ENCODE assay signal across 8 cellular contexts in genomic region chrX:123803984-123804365, GRCh38. TPM values are rescaled to one million over a fixed set of nuclear protein-coding genes. Genes with fewer than 3 reads are reported as not detected.
DNase-seq lines count a peak whose midpoint lies in the region; ATAC-seq and TF ChIP-seq lines count a peak whose summit lies in the region.
"Not testable (repeated sequence)": the region's sequence is repeated elsewhere in the genome, so short reads cannot be mapped to it uniquely, and the experiment has no call there.

No MANE protein-coding gene starts in this region.

- not testable (repeated sequence) for H2BK5ac ChIP-seq in IMR-90 (ENCODE audit: low read depth, low read length, poor library complexity, severe bottlenecking)

- not testable (repeated sequence) for TF ChIP-seq RAD21 in IMR-90 (IDR thresholded peaks at IDR 0.05; ENCODE audit: low read length)

- H3K36me3 ChIP-seq in CD4-positive, alpha-beta memory T cell (ENCODE audit: insufficient read depth, low read length); IMR-90 (ENCODE audit: control insufficient read depth, insufficient read depth, low read length); heart left ventricle; mesodermal cell (ENCODE audit: control insufficient read depth, insufficient read depth, low read length); vagina: not testable (repeated sequence)

- not testable (repeated sequence) for H3K9me3 Mint-ChIP-seq in CD4-positive, alpha-beta memory T cell; activated CD4-positive, alpha-beta T cell treated with anti-CD3 and anti-CD28 coated beads for 36 hours (ENCODE audit: low read depth); central memory CD8-positive, alpha-beta T cell; progenitor cell of endocrine pancreas (ENCODE audit: low read depth)

- 0 out of 2 replicates have a peak overlapping the region, but pooled peaks have one; percentile 14 for H2BK120ac ChIP-seq in IMR-90 (ENCODE audit: low read depth, low read length)

- not testable (repeated sequence) for H3K4me3 Mint-ChIP-seq in CD4-positive, alpha-beta memory T cell; activated CD4-positive, alpha-beta T cell treated with anti-CD3 and anti-CD28 coated beads for 36 hours; central memory CD8-positive, alpha-beta T cell; progenitor cell of endocrine pancreas (ENCODE audit: low read depth)

- not testable (repeated sequence) for H2BK15ac ChIP-seq in IMR-90 (ENCODE audit: low read depth, low read length)

- H3K4ac ChIP-seq in IMR-90 (ENCODE audit: low read depth, low read length) = not testable (repeated sequence)

- H2AK5ac ChIP-seq in IMR-90 (ENCODE audit: low read depth, low read length) = not testable (repeated sequence)

- not testable (repeated sequence) for H3K36me3 Mint-ChIP-seq in CD4-positive, alpha-beta memory T cell; activated CD4-positive, alpha-beta T cell treated with anti-CD3 and anti-CD28 coated beads for 36 hours (ENCODE audit: low read depth); central memory CD8-positive, alpha-beta T cell (ENCODE audit: insufficient read depth); progenitor cell of endocrine pancreas (ENCODE audit: insufficient read depth)

- not testable (repeated sequence) for H3K23ac ChIP-seq in IMR-90 (ENCODE audit: low read depth, low read length)

- H3K9ac ChIP-seq in IMR-90 (ENCODE audit: low read depth, low read length) = not testable (repeated sequence)

- H2BK20ac ChIP-seq in IMR-90 (ENCODE audit: low read depth, low read length) = not testable (repeated sequence)

- not testable (repeated sequence) for H4K91ac ChIP-seq in IMR-90 (ENCODE audit: insufficient read depth, low read depth, low read length)

- not testable (repeated sequence) for H4K20me1 ChIP-seq in IMR-90 (ENCODE audit: insufficient read depth, low read length)

- H3K14ac ChIP-seq in IMR-90 (replicated peaks; ENCODE audit: low read depth, low read length) = not testable (repeated sequence)

- H3K27me3 Mint-ChIP-seq in CD4-positive, alpha-beta memory T cell; activated CD4-positive, alpha-beta T cell treated with anti-CD3 and anti-CD28 coated beads for 36 hours; central memory CD8-positive, alpha-beta T cell; progenitor cell of endocrine pancreas: not testable (repeated sequence)

- not testable (repeated sequence) for H3K4me1 Mint-ChIP-seq in CD4-positive, alpha-beta memory T cell; activated CD4-positive, alpha-beta T cell treated with anti-CD3 and anti-CD28 coated beads for 36 hours; central memory CD8-positive, alpha-beta T cell; progenitor cell of endocrine pancreas (ENCODE audit: low read depth)

- not testable (repeated sequence) for BruUV-seq in IMR-90 (replicated peaks; lab: Mats Ljungman, UMichigan)

- not testable (repeated sequence) for H3K9me1 ChIP-seq in IMR-90 (ENCODE audit: insufficient read depth, low read length)

- not testable (repeated sequence) for TF ChIP-seq POLR2A in IMR-90 (IDR thresholded peaks at IDR 0.05; ENCODE audit: low read depth, low read length); heart left ventricle (IDR thresholded peaks at IDR 0.05); vagina (IDR thresholded peaks at IDR 0.05)

- not testable (repeated sequence) for H3K18ac ChIP-seq in IMR-90 (ENCODE audit: low read depth, low read length)

- peak overlapping the region; percentile 44 to 89 (median 84) for H3K27ac Mint-ChIP-seq in CD4-positive, alpha-beta memory T cell
- H3K27ac Mint-ChIP-seq in activated CD4-positive, alpha-beta T cell treated with anti-CD3 and anti-CD28 coated beads for 36 hours = peak overlapping the region; percentile 51
- peak overlapping the region; percentile 56 for H3K27ac Mint-ChIP-seq in central memory CD8-positive, alpha-beta T cell (ENCODE audit: low read depth)
- H3K27ac Mint-ChIP-seq in progenitor cell of endocrine pancreas = peak overlapping the region; percentile 3

- not testable (repeated sequence) for H3K4me2 ChIP-seq in IMR-90 (ENCODE audit: low read depth, low read length)

- not testable (repeated sequence) for H3K27ac ChIP-seq in CD4-positive, alpha-beta memory T cell (ENCODE audit: low read depth, low read length); IMR-90 (ENCODE audit: insufficient read depth, low read length)
- H3K27ac ChIP-seq in heart left ventricle (peak overlapping the region in 7 of 12 donors; percentile 26 to 66 (median 37)), mesodermal cell (ENCODE audit: low read depth, low read length, severe bottlenecking) (peak overlapping the region; percentile 84), vagina (peak overlapping the region; percentile 40)

- not testable (repeated sequence) for H3K56ac ChIP-seq in IMR-90 (ENCODE audit: extremely low read depth, insufficient read depth, low read length)

- ATAC-seq in IMR-90 (ENCODE audit: low read depth); activated CD4-positive, alpha-beta T cell treated with anti-CD3 and anti-CD28 coated beads for 36 hours; central memory CD8-positive, alpha-beta T cell (replicated peaks; ENCODE audit: extremely low read depth, poor library complexity, severe bottlenecking); heart left ventricle: not testable (repeated sequence)

- H3K4me1 ChIP-seq in CD4-positive, alpha-beta memory T cell (ENCODE audit: insufficient read depth, low read length); IMR-90 (ENCODE audit: control insufficient read depth, insufficient read depth, low read length); heart left ventricle; vagina: not testable (repeated sequence)
- H3K4me1 ChIP-seq in mesodermal cell (ENCODE audit: control insufficient read depth, insufficient read depth, low read length, poor library complexity, severe bottlenecking) = peaks cover 11% of the 10 kb centered on the region

- 60% methylated on average over 1 of the region's 4 CpGs; no CpG with 5 or more reads in 1 of the 2 experiments for WGBS in IMR-90 (ENCODE audit: extremely low coverage in 2 of 2, insufficient read length in 1 of 2), 2 experiments
- 81 to 97% (median 92%) methylated on average over 4 of the region's 4 CpGs for WGBS in heart left ventricle, 4 donors
- WGBS in mesodermal cell (ENCODE audit: insufficient coverage in 2 of 2), 2 experiments = 80 to 100% methylated on average over 1 of the region's 4 CpGs

- not testable (repeated sequence) for TF ChIP-seq CTCF in IMR-90 (conservative IDR thresholded peaks at IDR 0.05; ENCODE audit: low read depth, low read length); heart left ventricle (IDR thresholded peaks at IDR 0.05); progenitor cell of endocrine pancreas (IDR thresholded peaks at IDR 0.05; ENCODE audit: unreplicated experiment); vagina (IDR thresholded peaks at IDR 0.05)

- not testable (repeated sequence) for H4K8ac ChIP-seq in IMR-90 (ENCODE audit: low read depth in 2 of 2, low read length in 2 of 2)

- CTCF ChIA-PET in CD4-positive, alpha-beta memory T cell (lab: Charles Lee; ENCODE audit: partially characterized antibody); IMR-90 (lab: Yijun Ruan, JAX): not testable (repeated sequence)
- CTCF ChIA-PET in activated CD4-positive, alpha-beta T cell treated with anti-CD3 and anti-CD28 coated beads for 36 hours (lab: Charles Lee) = interaction anchor here (0.5 to 0.7 kb wide), 2 partner anchors 26 to 71 kb away, joined by 3 read pairs; partner anchors contain the start of gene THOC2

- H2AFZ ChIP-seq in IMR-90 (replicated peaks; ENCODE audit: low read length, poor library complexity) = not testable (repeated sequence)

- H2AK9ac ChIP-seq in IMR-90 (replicated peaks; ENCODE audit: low read depth, low read length, poor library complexity) = not testable (repeated sequence)

- DNase-seq in CD4-positive, alpha-beta memory T cell; IMR-90; activated CD4-positive, alpha-beta T cell treated with anti-CD3 and anti-CD28 coated beads for 36 hours; central memory CD8-positive, alpha-beta T cell (ENCODE audit: low spot score in 2 of 2); heart left ventricle; progenitor cell of endocrine pancreas (ENCODE audit: low spot score, unreplicated experiment); vagina (ENCODE audit: extremely low spot score in 2 of 2): not testable (repeated sequence)

- intact Hi-C loops in CD4-positive, alpha-beta memory T cell (cut with micrococcal nuclease); IMR-90 (cut with micrococcal nuclease); activated CD4-positive, alpha-beta T cell treated with anti-CD3 and anti-CD28 coated beads for 36 hours (cut with DNase I, micrococcal nuclease); heart left ventricle (cut with DNase I); vagina (cut with DNase I): not testable (repeated sequence)

- not testable (repeated sequence) for H3K4me3 ChIP-seq in CD4-positive, alpha-beta memory T cell (ENCODE audit: low read length in 2 of 2); IMR-90 (ENCODE audit: insufficient read depth, low read depth, low read length); heart left ventricle; mesodermal cell (ENCODE audit: extremely low read depth, insufficient read depth, low read length, poor library complexity, severe bottlenecking); vagina

- dilution Hi-C loops in IMR-90 (cut with HindIII; ENCODE audit: low sequenced_read_pairs, unreplicated experiment) = not testable (repeated sequence)

- H4K5ac ChIP-seq in IMR-90 (ENCODE audit: low read depth, low read length) = not testable (repeated sequence)

- POLR2A ChIA-PET in CD4-positive, alpha-beta memory T cell (lab: Charles Lee; ENCODE audit: partially characterized antibody); IMR-90 (lab: Charles Lee; ENCODE audit: unreplicated experiment); activated CD4-positive, alpha-beta T cell treated with anti-CD3 and anti-CD28 coated beads for 36 hours (lab: Charles Lee): not testable (repeated sequence)

- H3K9me3 ChIP-seq in CD4-positive, alpha-beta memory T cell (ENCODE audit: control insufficient read depth in 1 of 2, low read length in 2 of 2); IMR-90 (ENCODE audit: control insufficient read depth, insufficient read depth, low read length); heart left ventricle; mesodermal cell (ENCODE audit: control insufficient read depth, low read length); vagina: not testable (repeated sequence)

- in situ Hi-C loops in IMR-90 (cut with MboI; ENCODE audit: low sequenced_read_pairs) = not testable (repeated sequence)

- H3K27me3 ChIP-seq in CD4-positive, alpha-beta memory T cell (ENCODE audit: insufficient read depth, low read length); IMR-90 (ENCODE audit: control insufficient read depth, insufficient read depth, low read length); heart left ventricle; vagina: not testable (repeated sequence)

- not testable (repeated sequence) for H3K79me1 ChIP-seq in IMR-90 (ENCODE audit: low read depth in 1 of 2, low read length in 2 of 2)

RNA-seq across cellular contexts. Expression of gene XIAP, which starts 55.9 kb away (rescaled TPM):
- 10 to 100 TPM; 59.9 to 64.6 TPM for total RNA-seq in CD4-positive, alpha-beta memory T cell
- polyA plus RNA-seq in CD4-positive, alpha-beta memory T cell = 10 to 100 TPM in 1 of 2 donors, 1 to 10 TPM in 1; 6.0 to 14.0 TPM
- 17.4 and 30.0 TPM in 2 replicates for total RNA-seq in IMR-90 (2012; rRNA removed)
- polyA plus RNA-seq in IMR-90 (2012; rRNA removed) = 8.1 and 8.9 TPM in 2 replicates
- 3.2 and 5.2 TPM in 2 replicates for polyA plus RNA-seq in IMR-90 (2012; cell fraction: cytosol; rRNA removed)
- 3.6 and 14.6 TPM in 2 replicates for polyA plus RNA-seq in IMR-90 (2012; cell fraction: nucleus; rRNA removed; ENCODE audit: low replicate concordance)
- 10 to 100 TPM; 22.8 to 27.7 TPM for total RNA-seq in activated CD4-positive, alpha-beta T cell treated with anti-CD3 and anti-CD28 coated beads for 36 hours
- total RNA-seq in heart left ventricle = 10 to 100 TPM; 19.5 to 44.3 (median 26.5) TPM
- polyA plus RNA-seq in heart left ventricle = 10 to 100 TPM in 1 of 2 donors, 1 to 10 TPM in 1; 6.8 to 15.5 TPM
- 22.4 TPM for polyA plus RNA-seq in mesodermal cell (2013, experiment 1 of 2)
- polyA plus RNA-seq in mesodermal cell (2013, experiment 2 of 2) = 27.1 TPM
- total RNA-seq in progenitor cell of endocrine pancreas = 35.3 and 37.5 TPM in 2 replicates
- 15.5 TPM for total RNA-seq in vagina

Comparison
In these comparisons a context has a peak if more than half of its experiments do, and no peak if none do; other contexts are left out.
1. H3K27ac Mint-ChIP-seq: peak in every context shown above with its lines; median percentile 84 in CD4-positive, alpha-beta memory T cell; 56 in central memory CD8-positive, alpha-beta T cell; 51 in activated CD4-positive, alpha-beta T cell treated with anti-CD3 and anti-CD28 coated beads for 36 hours; 3 in progenitor cell of endocrine pancreas.